In genomic region chr11:134258577-134258976, GRCh38 we compare ENCODE assay signal across 23 cellular contexts. TPM values are rescaled to one million over a fixed set of nuclear protein-coding genes. Genes with fewer than 3 reads are reported as not detected.
A peak's percentile ranks its signal among the peaks of the same experiment; 100 is the strongest.
DNase-seq lines count a peak whose midpoint lies in the region; ATAC-seq and TF ChIP-seq lines count a peak whose summit lies in the region.
"Had no signal": no experiment of that assay in that cellular context is flagged by ENCODE, and none has a peak within 500 bp of the region (broad histone marks: within the 10 kb centered on the region; RNA-seq: fewer than 3 reads in every experiment).

No MANE protein-coding gene starts in this region.

- H3K27me3 ChIP-seq in CD8-positive, alpha-beta T cell (ENCODE audit: insufficient read depth, low read length): no peaks in the 10 kb centered on the region

- CTCF ChIA-PET in CD8-positive, alpha-beta T cell (lab: Charles Lee): interaction anchor here (0.6 to 1.4 kb wide), 2 partner anchors 14 to 15 kb away, joined by 3 to 5 read pairs; no protein-coding TSS in a partner anchor

- intact Hi-C loops in CD8-positive, alpha-beta T cell (cut with DNase I, micrococcal nuclease): loop anchor here (10.0 kb wide), 3 partner anchors 224 to 314 kb away; partner anchors contain the start of gene IGSF9B (in 1 of the 2)

- no peak for DNase-seq in CD8-positive, alpha-beta T cell
- no peak for DNase-seq in endothelial cell (ENCODE audit: low spot score)
- DNase-seq in progenitor cell of endocrine pancreas (ENCODE audit: low spot score, unreplicated experiment): no peak
- no peak for DNase-seq in SIG-M5 treated with dmso at 0.1 percent for 504 hours (lab: John Stamatoyannopoulos, UW; ENCODE audit: unreplicated experiment)
- DNase-seq in osteocyte (ENCODE audit: extremely low spot score, unreplicated experiment): no peak
- DNase-seq in GOT3 (lab: John Stamatoyannopoulos, UW): no peak
- DNase-seq: CD4-positive, alpha-beta T cell; DMS 273 treated with DMSO at 0.1 percent for 48 hours; GM23248; Kasumi-1; MM.1S; NCI-H1092; NCI-H1436; NCI-H1930; NCI-H2227 treated with DMSO at 0.1 percent for 48 hours; NCI-H510A; NCI-H748 treated with DMSO at 0.1 percent for 48 hours; PC-9; SHP77 treated with DMSO at 0.1 percent for 48 hours had no signal

- H3K4me1 ChIP-seq in CD8-positive, alpha-beta T cell (ENCODE audit: insufficient read depth, low read length): no peaks in the 10 kb centered on the region

- POLR2A ChIA-PET in CD8-positive, alpha-beta T cell (lab: Charles Lee): no interaction called here

- peaks cover 65% of the 10 kb centered on the region for H3K36me3 Mint-ChIP-seq in CD8-positive, alpha-beta T cell
- H3K36me3 Mint-ChIP-seq in endothelial cell (ENCODE audit: low read depth, unreplicated experiment) (peaks cover 13% of the 10 kb centered on the region), progenitor cell of endocrine pancreas (ENCODE audit: insufficient read depth) (peaks cover 11% of the 10 kb centered on the region), osteocyte (ENCODE audit: unreplicated experiment) (peaks cover 19% of the 10 kb centered on the region)

- H3K27me3 Mint-ChIP-seq in CD8-positive, alpha-beta T cell (ENCODE audit: low read depth): no peaks in the 10 kb centered on the region
- H3K27me3 Mint-ChIP-seq in endothelial cell (ENCODE audit: unreplicated experiment) (peaks cover 1% of the 10 kb centered on the region), progenitor cell of endocrine pancreas (no peaks in the 10 kb centered on the region), osteocyte (ENCODE audit: unreplicated experiment) (no peaks in the 10 kb centered on the region)
- H3K27me3 Mint-ChIP-seq: CD4-positive, alpha-beta T cell had no signal

- H3K27ac ChIP-seq in C4-2B: peak overlapping the region; percentile 18; the same call in 1 of the 2 replicates
- no peak overlapping the region for H3K27ac ChIP-seq in CD8-positive, alpha-beta T cell (ENCODE audit: low read depth, low read length)
- H3K27ac ChIP-seq: GM23248, PC-9, RWPE1 had no signal

- H3K9me3 ChIP-seq in CD8-positive, alpha-beta T cell (ENCODE audit: low read length): no peaks in the 10 kb centered on the region
- H3K9me3 ChIP-seq: Caco-2, HAP-1 had no signal

- no peak overlapping the region for H3K4me3 Mint-ChIP-seq in CD8-positive, alpha-beta T cell
- peak overlapping the region; percentile 4 for H3K4me3 Mint-ChIP-seq in endothelial cell (ENCODE audit: unreplicated experiment)
- no peak overlapping the region for H3K4me3 Mint-ChIP-seq in progenitor cell of endocrine pancreas (ENCODE audit: low read depth)
- no peak overlapping the region for H3K4me3 Mint-ChIP-seq in osteocyte (ENCODE audit: unreplicated experiment)
- H3K4me3 Mint-ChIP-seq: CD4-positive, alpha-beta T cell had no signal

- no peak overlapping the region for H3K4me3 ChIP-seq in CD8-positive, alpha-beta T cell (ENCODE audit: low read depth, low read length)
- H3K4me3 ChIP-seq: GM23248, HAP-1, PC-9 had no signal

- no peaks in the 10 kb centered on the region for H3K9me3 Mint-ChIP-seq in CD8-positive, alpha-beta T cell
- H3K9me3 Mint-ChIP-seq in endothelial cell (ENCODE audit: unreplicated experiment) (no peaks in the 10 kb centered on the region), progenitor cell of endocrine pancreas (ENCODE audit: low read depth) (no peaks in the 10 kb centered on the region), osteocyte (ENCODE audit: unreplicated experiment) (no peaks in the 10 kb centered on the region)
- H3K9me3 Mint-ChIP-seq: CD4-positive, alpha-beta T cell had no signal

- H3K27ac Mint-ChIP-seq in CD8-positive, alpha-beta T cell: peak overlapping the region; percentile 32
- H3K27ac Mint-ChIP-seq in endothelial cell (ENCODE audit: unreplicated experiment) (no peak overlapping the region), progenitor cell of endocrine pancreas (peak overlapping the region; percentile 43), osteocyte (ENCODE audit: unreplicated experiment) (no peak overlapping the region)
- H3K27ac Mint-ChIP-seq: CD4-positive, alpha-beta T cell had no signal

- H3K36me3 ChIP-seq in CD8-positive, alpha-beta T cell (ENCODE audit: insufficient read depth, low read length): peaks cover 22% of the 10 kb centered on the region

- no peak for TF ChIP-seq CTCF in C4-2B (conservative IDR thresholded peaks at IDR 0.05)
- no peak for TF ChIP-seq CTCF in CD8-positive, alpha-beta T cell (IDR thresholded peaks at IDR 0.05)
- TF ChIP-seq CTCF in endothelial cell (IDR thresholded peaks at IDR 0.05; ENCODE audit: unreplicated experiment): no peak
- no peak for TF ChIP-seq CTCF in progenitor cell of endocrine pancreas (IDR thresholded peaks at IDR 0.05; ENCODE audit: unreplicated experiment)
- no peak for TF ChIP-seq CTCF in osteocyte (IDR thresholded peaks at IDR 0.05)

- ATAC-seq in CD8-positive, alpha-beta T cell: no peak

- H3K4me1 Mint-ChIP-seq in CD8-positive, alpha-beta T cell (ENCODE audit: low read depth): peaks cover 20% of the 10 kb centered on the region
- peaks cover 15% of the 10 kb centered on the region for H3K4me1 Mint-ChIP-seq in endothelial cell (ENCODE audit: unreplicated experiment)
- H3K4me1 Mint-ChIP-seq in progenitor cell of endocrine pancreas (ENCODE audit: low read depth): peaks cover 7% of the 10 kb centered on the region
- peaks cover 10% of the 10 kb centered on the region for H3K4me1 Mint-ChIP-seq in osteocyte (ENCODE audit: unreplicated experiment)

RNA-seq across cellular contexts. Expression of gene ACAD8, which starts 5.2 kb away (rescaled TPM):
- total RNA-seq in CD8-positive, alpha-beta T cell: 10 to 100 TPM; 19.5 to 20.3 TPM
- total RNA-seq in endothelial cell (ENCODE audit: unreplicated experiment) (33.5 TPM), progenitor cell of endocrine pancreas (35.9 and 37.6 TPM in 2 replicates), osteocyte (25.5 and 26.8 TPM in 2 replicates)

RNA-seq across cellular contexts. Expression of gene THYN1, which starts 5.4 kb away (rescaled TPM):
- total RNA-seq in CD8-positive, alpha-beta T cell: 10 to 100 TPM; 27.1 to 31.5 TPM
- total RNA-seq in endothelial cell (ENCODE audit: unreplicated experiment) (42.5 TPM), progenitor cell of endocrine pancreas (69.6 and 70.5 TPM in 2 replicates), osteocyte (32.6 and 33.9 TPM in 2 replicates)

RNA-seq across cellular contexts. Expression of gene GLB1L3, which starts 17.6 kb away (rescaled TPM):
- under 1 TPM; 0.58 to 0.87 TPM for total RNA-seq in CD8-positive, alpha-beta T cell
- total RNA-seq in endothelial cell (ENCODE audit: unreplicated experiment): 16.5 TPM
- not detected in 2 replicates for total RNA-seq in progenitor cell of endocrine pancreas
- total RNA-seq in osteocyte: not detected in 2 replicates
- total RNA-seq: Caco-2, GM23248, PC-9 had no signal

RNA-seq across cellular contexts. Expression of gene VPS26B, which starts 34.1 kb away (rescaled TPM):
- 10 to 100 TPM; 36.8 to 37.8 TPM for total RNA-seq in CD8-positive, alpha-beta T cell
- total RNA-seq in endothelial cell (ENCODE audit: unreplicated experiment) (132 TPM), progenitor cell of endocrine pancreas (39.5 and 39.6 TPM in 2 replicates), osteocyte (54.3 and 58.8 TPM in 2 replicates)

RNA-seq across cellular contexts. Expression of gene NCAPD3, which starts 34.8 kb away (rescaled TPM):
- total RNA-seq in CD8-positive, alpha-beta T cell: 10 to 100 TPM; 30.2 to 30.4 TPM
- total RNA-seq in endothelial cell (ENCODE audit: unreplicated experiment) (25.4 TPM), progenitor cell of endocrine pancreas (30.0 and 30.9 TPM in 2 replicates), osteocyte (20.7 and 21.7 TPM in 2 replicates)

Comparison
In these comparisons a context has a peak if more than half of its experiments do, and no peak if none do; other contexts are left out.
1. H3K27ac Mint-ChIP-seq: peak in CD8-positive, alpha-beta T cell (single experiment) and progenitor cell of endocrine pancreas (single experiment); none in endothelial cell (single experiment) and osteocyte (single experiment).